1 cellular context compared by ENCODE assay signal in the genomic region with DNA sequence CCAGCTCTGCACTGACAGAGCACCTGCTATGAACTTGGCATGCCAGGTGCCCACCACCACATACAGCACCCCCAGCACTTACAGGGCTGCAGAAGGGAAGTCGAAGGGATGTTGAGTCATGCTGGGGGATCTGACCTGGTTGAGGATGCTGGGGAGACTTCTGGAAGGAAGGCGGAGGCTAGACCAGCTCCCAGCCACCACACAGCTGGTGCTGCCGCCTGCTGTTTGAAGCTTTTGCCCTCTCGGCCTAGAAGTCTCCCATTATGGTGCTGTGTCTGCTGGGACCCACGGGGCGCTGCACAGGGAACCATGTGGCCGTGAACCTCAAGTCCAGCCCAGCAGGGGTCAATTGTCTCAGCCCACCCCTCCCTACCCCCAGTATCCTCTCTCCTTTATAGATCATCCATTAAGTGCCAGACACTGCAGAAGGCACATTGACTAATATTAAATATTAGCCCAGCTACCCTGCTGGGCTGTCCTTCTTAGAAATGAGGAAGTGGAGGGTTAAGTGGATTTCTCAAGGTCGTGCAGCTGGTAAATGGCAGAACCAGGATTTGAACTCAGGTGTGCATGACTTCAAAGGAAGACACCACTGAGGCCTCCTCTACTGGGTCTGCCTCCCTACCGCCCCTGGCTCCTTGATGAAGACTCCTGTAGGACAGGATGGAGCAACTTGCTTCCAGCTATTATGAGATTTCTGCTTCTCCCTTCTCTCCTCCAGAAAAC.
TF ChIP-seq lines count a peak whose summit lies in the region.

No MANE protein-coding gene starts in this region.

TF ChIP-seq in neural cell, 6 proteins besides CTCF, POLR2A, EP300 and RAD21 (continued from another document):
- TF ChIP-seq REST (IDR thresholded peaks at IDR 0.05; ENCODE audit: borderline replicate concordance) (no peak), EZH2 (IDR thresholded peaks at IDR 0.05; ENCODE audit: borderline replicate concordance, insufficient read depth, low read length, poor library complexity, severe bottlenecking) (no peak)
